Comparison of ENCODE assay signal across 11 cellular contexts in genomic region chr14:105014631-105015030, GRCh38. TPM values are rescaled to one million over a fixed set of nuclear protein-coding genes. Genes with fewer than 3 reads are reported as not detected.
A peak's percentile ranks its signal among the peaks of the same experiment; 100 is the strongest.
DNase-seq lines count a peak whose midpoint lies in the region; ATAC-seq, FAIRE-seq and TF ChIP-seq lines count a peak whose summit lies in the region.
"Had no signal": no experiment of that assay in that cellular context is flagged by ENCODE, and none has a peak within 500 bp of the region (broad histone marks: within the 10 kb centered on the region; RNA-seq: fewer than 3 reads in every experiment).

No MANE protein-coding gene starts in this region.

- FAIRE-seq in A549 (lab: Jason Lieb, UNC): no peak

- peak overlapping the region; percentile 28 to 88 (median 68) for H3K4me3 Mint-ChIP-seq in CD8-positive, alpha-beta memory T cell

- BruUV-seq in Panc1 (replicated peaks; lab: Mats Ljungman, UMichigan): no TSS peak

- intact Hi-C loops in Panc1 (cut with micrococcal nuclease; ENCODE audit: unreplicated experiment): no loop called here
- intact Hi-C loops in vagina (cut with DNase I): no loop called here
- intact Hi-C loops in ovary (cut with DNase I): loop anchor here in 1 of 4 donors (5.0 kb wide), 1 partner anchor 32 kb away; no protein-coding TSS in a partner anchor

- POLR2A ChIA-PET in A549 (lab: Yijun Ruan, JAX): no interaction called here
- POLR2A ChIA-PET in CD8-positive, alpha-beta memory T cell (lab: Charles Lee): no interaction called here
- POLR2A ChIA-PET in Panc1 (lab: Charles Lee): no interaction called here

- TF ChIP-seq CTCF in A549 (IDR thresholded peaks at IDR 0.05) (no peak), Panc1 (IDR thresholded peaks at IDR 0.05) (no peak), vagina (IDR thresholded peaks at IDR 0.05) (no peak), ovary (IDR thresholded peaks at IDR 0.05) (no peak)

- CTCF ChIA-PET in A549 (lab: Yijun Ruan, JAX): interaction anchor here (0.7 to 28.5 kb wide), 9 partner anchors 8 to 286 kb away, joined by 3 to 509 read pairs (median 23); no protein-coding TSS in a partner anchor
- CTCF ChIA-PET in CD8-positive, alpha-beta memory T cell (lab: Charles Lee): interaction anchor here (1.5 kb wide), 1 partner anchor 31 kb away, joined by 6 read pairs; no protein-coding TSS in a partner anchor
- CTCF ChIA-PET in Panc1 (lab: Charles Lee): no interaction called here

- in situ Hi-C loops in Panc1 (cut with HindIII; ENCODE audit: low pct_unique_long_range_greater_than_20kb, low sequenced_read_pairs): no loop called here

- H3K36me3 ChIP-seq in CD8-positive, alpha-beta memory T cell (ENCODE audit: insufficient read depth, low read length): peaks cover 20% of the 10 kb centered on the region
- H3K36me3 ChIP-seq in Panc1 (ENCODE audit: control insufficient read depth, insufficient read depth, low read length) (peaks cover 7% of the 10 kb centered on the region; the same call in 1 of the 2 replicates), iPS-20b (ENCODE audit: insufficient read depth, low read depth, low read length) (peaks cover 45% of the 10 kb centered on the region), vagina (peaks cover 0 to 18% of the 10 kb centered on the region in 2 donors), ovary (no peaks in the 10 kb centered on the region)
- H3K36me3 ChIP-seq: right atrium auricular region had no signal

- TF ChIP-seq RAD21 in A549 (conservative IDR thresholded peaks at IDR 0.05 in 1 of 2, IDR thresholded peaks at IDR 0.05 in 1 of 2): no peak

- H3K27me3 ChIP-seq in CD8-positive, alpha-beta memory T cell (ENCODE audit: insufficient read depth, low read length, poor library complexity, severe bottlenecking): no peaks in the 10 kb centered on the region
- H3K27me3 ChIP-seq in Panc1 (ENCODE audit: control insufficient read depth, insufficient read depth, low read length) (no peaks in the 10 kb centered on the region), iPS-20b (ENCODE audit: insufficient read depth, low read length) (no peaks in the 10 kb centered on the region), vagina (no peaks in the 10 kb centered on the region), ovary (no peaks in the 10 kb centered on the region)
- H3K27me3 ChIP-seq: right atrium auricular region had no signal

- peak overlapping the region in 1 of 2 experiments; percentile 25; a peak in 2 of 6 replicates for H3K27ac ChIP-seq in A549
- H3K27ac ChIP-seq in CD8-positive, alpha-beta memory T cell (ENCODE audit: low read depth, low read length): peak overlapping the region; percentile 5
- H3K27ac ChIP-seq in Panc1 (ENCODE audit: low read length): peak overlapping the region; percentile 71; the same call in 1 of the 2 replicates
- no peak overlapping the region for H3K27ac ChIP-seq in iPS-20b (ENCODE audit: low read length)
- H3K27ac ChIP-seq in vagina: no peak overlapping the region
- H3K27ac ChIP-seq in ovary: no peak overlapping the region
- H3K27ac ChIP-seq: HL-60, right atrium auricular region had no signal

- DNase-seq in A549 (ENCODE audit: low read depth in 1 of 2, low spot score in 1 of 2) (no peak), Panc1 (ENCODE audit: low read depth, low spot score) (no peak), vagina (ENCODE audit: extremely low spot score in 2 of 2) (no peak), ovary (no peak)
- no peak for DNase-seq in CD8-positive, alpha-beta memory T cell
- DNase-seq: MM.1S had no signal

- peaks cover 67 to 78% (median 74%) of the 10 kb centered on the region in 3 donors for H3K4me1 Mint-ChIP-seq in CD8-positive, alpha-beta memory T cell

- H3K4me1 ChIP-seq in A549 (peaks cover 72% of the 10 kb centered on the region), Panc1 (ENCODE audit: control insufficient read depth, insufficient read depth, low read length) (peaks cover 59% of the 10 kb centered on the region), iPS-20b (ENCODE audit: insufficient read depth, low read length) (peaks cover 29% of the 10 kb centered on the region), vagina (peaks cover 61% of the 10 kb centered on the region), ovary (ENCODE audit: insufficient read depth) (peaks cover 6% of the 10 kb centered on the region)
- H3K4me1 ChIP-seq in CD8-positive, alpha-beta memory T cell (ENCODE audit: insufficient read depth, low read length): peaks cover 40% of the 10 kb centered on the region

- peak overlapping the region; percentile 19 for H3K4me2 ChIP-seq in A549

- H3K36me3 Mint-ChIP-seq in CD8-positive, alpha-beta memory T cell: peaks cover 0 to 50% (median 11%) of the 10 kb centered on the region in 3 donors

- ATAC-seq in A549: no peak
- no peak for ATAC-seq in Panc1
- no peak for ATAC-seq in GM21447 (IDR thresholded peaks at IDR 0.05; ENCODE audit: unreplicated experiment)
- ATAC-seq in GM19395 (IDR thresholded peaks at IDR 0.05; ENCODE audit: unreplicated experiment): no peak

- H3K9ac ChIP-seq in iPS-20b (ENCODE audit: low read depth, low read length): no peak overlapping the region

- no peaks in the 10 kb centered on the region for H3K9me3 Mint-ChIP-seq in CD8-positive, alpha-beta memory T cell

- H3K4me3 ChIP-seq in A549: no peak overlapping the region
- peak overlapping the region; percentile 18 for H3K4me3 ChIP-seq in CD8-positive, alpha-beta memory T cell (ENCODE audit: low read length)
- peak overlapping the region in 1 of 2 experiments; percentile 24; a peak in 2 of 4 replicates for H3K4me3 ChIP-seq in Panc1 (ENCODE audit: low read depth in 2 of 2, low read length in 2 of 2)
- H3K4me3 ChIP-seq in iPS-20b (ENCODE audit: low read length): peak overlapping the region; percentile 32; the same call in 1 of the 2 replicates
- no peak overlapping the region for H3K4me3 ChIP-seq in vagina
- H3K4me3 ChIP-seq in ovary: no peak overlapping the region
- H3K4me3 ChIP-seq: right atrium auricular region had no signal

- TF ChIP-seq POLR2A in A549 (IDR thresholded peaks at IDR 0.05; ENCODE audit: low read length) (no peak), vagina (IDR thresholded peaks at IDR 0.05) (no peak), ovary (IDR thresholded peaks at IDR 0.05) (no peak)

- TF ChIP-seq EP300 in A549 (IDR thresholded peaks at IDR 0.05) (no peak), ovary (IDR thresholded peaks at IDR 0.05) (no peak)

- WGBS in A549 (ENCODE audit: missing lambda C conversion rate): 57% methylated on average over 4 of the region's 4 CpGs
- 67 to 75% (median 68%) methylated on average over 4 of the region's 4 CpGs for WGBS in ovary, 3 donors

- H3K27ac Mint-ChIP-seq in CD8-positive, alpha-beta memory T cell: peak overlapping the region; percentile 70 to 98 (median 88)

- H3K27me3 Mint-ChIP-seq in CD8-positive, alpha-beta memory T cell: peaks cover 0 to 3% of the 10 kb centered on the region in 2 donors

- H3K9me3 ChIP-seq in A549: no peaks in the 10 kb centered on the region
- H3K9me3 ChIP-seq in CD8-positive, alpha-beta memory T cell (ENCODE audit: low read length): no peaks in the 10 kb centered on the region
- no peaks in the 10 kb centered on the region for H3K9me3 ChIP-seq in Panc1 (ENCODE audit: control insufficient read depth, insufficient read depth, low read depth, low read length)
- H3K9me3 ChIP-seq in iPS-20b (ENCODE audit: insufficient read depth, low read depth, low read length): no peaks in the 10 kb centered on the region
- no peaks in the 10 kb centered on the region for H3K9me3 ChIP-seq in vagina
- no peaks in the 10 kb centered on the region for H3K9me3 ChIP-seq in ovary
- H3K9me3 ChIP-seq: right atrium auricular region had no signal

RNA-seq across cellular contexts. Expression of gene CDCA4, which starts 6.3 kb away (rescaled TPM):
- polyA plus RNA-seq in A549 (2011; rRNA removed) (19.5 and 24.2 TPM in 2 replicates), A549 (2017; fragmentation: RNase III; extraction: RNeasy Plus Mini Kit Qiagen cat#74134 plus additional on column Dnase treatment) (25.9 to 28.0 TPM (median 26.9 TPM) in 3 replicates), ovary (1 to 10 TPM; 2.9 to 7.3 TPM)
- polyA plus RNA-seq in A549 (2012; cell fraction: cytosol; rRNA removed): 42.8 and 52.7 TPM in 2 replicates
- 44.8 and 46.3 TPM in 2 replicates for polyA plus RNA-seq in A549 (2012; cell fraction: nucleus; rRNA removed)
- polyA minus RNA-seq in A549 (2011; rRNA and poly(A)+ RNA removed): 16.6 and 20.0 TPM in 2 replicates
- 10 to 100 TPM; 73.0 to 76.7 TPM for total RNA-seq in CD8-positive, alpha-beta memory T cell
- 23.8 TPM for polyA plus RNA-seq in CD8-positive, alpha-beta memory T cell
- total RNA-seq in Panc1 (2021; ENCODE audit: unreplicated experiment) (39.9 TPM), vagina (15.2 TPM), ovary (1 to 10 TPM; 6.3 to 9.4 (median 7.6) TPM)
- 32.9 TPM for polyA plus RNA-seq in Panc1 (2012; ENCODE audit: insufficient read length)

RNA-seq across cellular contexts. Expression of gene CLBA1, which starts 29.0 kb away (rescaled TPM):
- polyA plus RNA-seq in A549 (2011; rRNA removed) (11.3 and 11.5 TPM in 2 replicates), A549 (2017; fragmentation: RNase III; extraction: RNeasy Plus Mini Kit Qiagen cat#74134 plus additional on column Dnase treatment) (10.7 to 12.5 TPM (median 12.0 TPM) in 3 replicates), ovary (1 to 10 TPM; 6.4 to 6.7 TPM)
- 7.7 and 8.6 TPM in 2 replicates for polyA plus RNA-seq in A549 (2012; cell fraction: cytosol; rRNA removed)
- 14.0 and 16.7 TPM in 2 replicates for polyA plus RNA-seq in A549 (2012; cell fraction: nucleus; rRNA removed)
- polyA minus RNA-seq in A549 (2011; rRNA and poly(A)+ RNA removed): 8.6 and 9.5 TPM in 2 replicates
- 1 to 10 TPM; 3.8 to 3.9 TPM for total RNA-seq in CD8-positive, alpha-beta memory T cell
- polyA plus RNA-seq in CD8-positive, alpha-beta memory T cell: 0.32 TPM
- total RNA-seq in Panc1 (2021; ENCODE audit: unreplicated experiment) (13.8 TPM), vagina (4.7 TPM), ovary (10 to 100 TPM in 2 of 7 donors, 1 to 10 TPM in 5; 3.5 to 15.7 (median 9.6) TPM)
- polyA plus RNA-seq in Panc1 (2012; ENCODE audit: insufficient read length): 11.9 TPM

RNA-seq across cellular contexts. Expression of gene AHNAK2, which starts 36.5 kb away (rescaled TPM):
- polyA plus RNA-seq in A549 (2011; rRNA removed) (43.7 and 56.7 TPM in 2 replicates), A549 (2017; fragmentation: RNase III; extraction: RNeasy Plus Mini Kit Qiagen cat#74134 plus additional on column Dnase treatment) (34.4 to 46.5 TPM (median 43.3 TPM) in 3 replicates), ovary (10 to 100 TPM in 1 of 2 donors, under 1 TPM in 1; 0.94 to 24.6 TPM)
- 9.8 and 11.7 TPM in 2 replicates for polyA plus RNA-seq in A549 (2012; cell fraction: cytosol; rRNA removed)
- 65.0 and 74.3 TPM in 2 replicates for polyA plus RNA-seq in A549 (2012; cell fraction: nucleus; rRNA removed)
- 212 and 231 TPM in 2 replicates for polyA minus RNA-seq in A549 (2011; rRNA and poly(A)+ RNA removed)
- under 1 TPM in 1 of 2 experiments, not detected in 1; 0.04 TPM for total RNA-seq in CD8-positive, alpha-beta memory T cell
- not detected for polyA plus RNA-seq in CD8-positive, alpha-beta memory T cell
- total RNA-seq in Panc1 (2021; ENCODE audit: unreplicated experiment) (223 TPM), vagina (180 TPM), ovary (10 to 100 TPM in 3 of 7 donors, 1 to 10 TPM in 4; 1.1 to 15.6 (median 3.9) TPM)
- polyA plus RNA-seq in Panc1 (2012; ENCODE audit: insufficient read length): 148 TPM

RNA-seq across cellular contexts. Expression of gene GPR132, which starts 50.6 kb away (rescaled TPM):
- 0.19 and 0.49 TPM in 2 replicates for polyA plus RNA-seq in A549 (2011; rRNA removed)
- 0.12 and 0.39 TPM in 2 replicates for polyA plus RNA-seq in A549 (2012; cell fraction: cytosol; rRNA removed)
- 2.3 and 3.7 TPM in 2 replicates for polyA plus RNA-seq in A549 (2012; cell fraction: nucleus; rRNA removed)
- 0.16 to 0.22 TPM (median 0.18 TPM) in 3 replicates for polyA plus RNA-seq in A549 (2017; fragmentation: RNase III; extraction: RNeasy Plus Mini Kit Qiagen cat#74134 plus additional on column Dnase treatment)
- polyA minus RNA-seq in A549 (2011; rRNA and poly(A)+ RNA removed): 0.62 and 0.73 TPM in 2 replicates
- 10 to 100 TPM; 51.3 to 52.0 TPM for total RNA-seq in CD8-positive, alpha-beta memory T cell
- 34.9 TPM for polyA plus RNA-seq in CD8-positive, alpha-beta memory T cell
- total RNA-seq in Panc1 (2021; ENCODE audit: unreplicated experiment): 0.08 TPM
- polyA plus RNA-seq in Panc1 (2012; ENCODE audit: insufficient read length): 0.15 TPM
- 9.1 TPM for total RNA-seq in vagina
- 1 to 10 TPM in 1 of 7 donors, under 1 TPM in 6; 0.35 to 2.0 (median 0.79) TPM for total RNA-seq in ovary
- under 1 TPM; 0.27 to 0.45 TPM for polyA plus RNA-seq in ovary

Comparison
In these comparisons a context has a peak if more than half of its experiments do, and no peak if none do; other contexts are left out.
1. H3K27ac ChIP-seq: peak in CD8-positive, alpha-beta memory T cell (single experiment) and Panc1 (single experiment); none in iPS-20b (single experiment), vagina (single experiment) and ovary (0 of 2).
2. H3K4me3 ChIP-seq: peak in CD8-positive, alpha-beta memory T cell (single experiment) and iPS-20b (single experiment); none in A549 (single experiment), vagina (0 of 2) and ovary (single experiment).
3. RNA of gene AHNAK2, which starts 36.5 kb away (total RNA-seq): 223 TPM in Panc1 (single experiment) and 180 TPM in vagina (single experiment); 1.1 to 15.6 TPM in ovary and 0.04 TPM in CD8-positive, alpha-beta memory T cell; every median in the first group is over 10 times any median in the second.